1 cellular context compared by ENCODE assay signal in genomic region chr13:50085063-50085462, GRCh38.
TF ChIP-seq lines count a peak whose summit lies in the region.

No MANE protein-coding gene starts in this region.

TF ChIP-seq in HCT116, 20 proteins besides CTCF, POLR2A, EP300 and RAD21 (continued from another document):
- TF ChIP-seq, protein P1, sequence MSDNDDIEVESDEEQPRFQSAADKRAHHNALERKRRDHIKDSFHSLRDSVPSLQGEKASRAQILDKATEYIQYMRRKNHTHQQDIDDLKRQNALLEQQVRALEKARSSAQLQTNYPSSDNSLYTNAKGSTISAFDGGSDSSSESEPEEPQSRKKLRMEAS (IDR thresholded peaks at IDR 0.05): no peak
- TF ChIP-seq EZH2 (IDR thresholded peaks at IDR 0.05) (no peak), SRF (IDR thresholded peaks at IDR 0.05; ENCODE audit: low read depth) (no peak), POLR2AphosphoS5 (IDR thresholded peaks at IDR 0.05; ENCODE audit: low read depth, low read length) (no peak), TCF7L2 (IDR thresholded peaks at IDR 0.05; ENCODE audit: borderline replicate concordance, extremely low read depth, insufficient read depth, insufficient read length) (no peak), EZH2phosphoT487 (IDR thresholded peaks at IDR 0.05; ENCODE audit: borderline replicate concordance) (no peak), SIN3A (IDR thresholded peaks at IDR 0.05; ENCODE audit: low read depth) (no peak), YY1 (IDR thresholded peaks at IDR 0.05; ENCODE audit: extremely low read depth, insufficient replicate concordance, low read depth, low read length) (no peak), ZFX (IDR thresholded peaks at IDR 0.05) (no peak)
- TF ChIP-seq, protein P2, sequence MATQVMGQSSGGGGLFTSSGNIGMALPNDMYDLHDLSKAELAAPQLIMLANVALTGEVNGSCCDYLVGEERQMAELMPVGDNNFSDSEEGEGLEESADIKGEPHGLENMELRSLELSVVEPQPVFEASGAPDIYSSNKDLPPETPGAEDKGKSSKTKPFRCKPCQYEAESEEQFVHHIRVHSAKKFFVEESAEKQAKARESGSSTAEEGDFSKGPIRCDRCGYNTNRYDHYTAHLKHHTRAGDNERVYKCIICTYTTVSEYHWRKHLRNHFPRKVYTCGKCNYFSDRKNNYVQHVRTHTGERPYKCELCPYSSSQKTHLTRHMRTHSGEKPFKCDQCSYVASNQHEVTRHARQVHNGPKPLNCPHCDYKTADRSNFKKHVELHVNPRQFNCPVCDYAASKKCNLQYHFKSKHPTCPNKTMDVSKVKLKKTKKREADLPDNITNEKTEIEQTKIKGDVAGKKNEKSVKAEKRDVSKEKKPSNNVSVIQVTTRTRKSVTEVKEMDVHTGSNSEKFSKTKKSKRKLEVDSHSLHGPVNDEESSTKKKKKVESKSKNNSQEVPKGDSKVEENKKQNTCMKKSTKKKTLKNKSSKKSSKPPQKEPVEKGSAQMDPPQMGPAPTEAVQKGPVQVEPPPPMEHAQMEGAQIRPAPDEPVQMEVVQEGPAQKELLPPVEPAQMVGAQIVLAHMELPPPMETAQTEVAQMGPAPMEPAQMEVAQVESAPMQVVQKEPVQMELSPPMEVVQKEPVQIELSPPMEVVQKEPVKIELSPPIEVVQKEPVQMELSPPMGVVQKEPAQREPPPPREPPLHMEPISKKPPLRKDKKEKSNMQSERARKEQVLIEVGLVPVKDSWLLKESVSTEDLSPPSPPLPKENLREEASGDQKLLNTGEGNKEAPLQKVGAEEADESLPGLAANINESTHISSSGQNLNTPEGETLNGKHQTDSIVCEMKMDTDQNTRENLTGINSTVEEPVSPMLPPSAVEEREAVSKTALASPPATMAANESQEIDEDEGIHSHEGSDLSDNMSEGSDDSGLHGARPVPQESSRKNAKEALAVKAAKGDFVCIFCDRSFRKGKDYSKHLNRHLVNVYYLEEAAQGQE (IDR thresholded peaks at IDR 0.05; ENCODE audit: low read depth): no peak
- TF ChIP-seq, protein P3, sequence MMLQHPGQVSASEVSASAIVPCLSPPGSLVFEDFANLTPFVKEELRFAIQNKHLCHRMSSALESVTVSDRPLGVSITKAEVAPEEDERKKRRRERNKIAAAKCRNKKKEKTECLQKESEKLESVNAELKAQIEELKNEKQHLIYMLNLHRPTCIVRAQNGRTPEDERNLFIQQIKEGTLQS (IDR thresholded peaks at IDR 0.05): no peak
